ENCODE assay signal across 25 cellular contexts in genomic region chrX:12958461-12958860, GRCh38. TPM values are rescaled to one million over a fixed set of nuclear protein-coding genes. Genes with fewer than 3 reads are reported as not detected.
DNase-seq lines count a peak whose midpoint lies in the region; ATAC-seq, FAIRE-seq and TF ChIP-seq lines count a peak whose summit lies in the region.
"Had no signal": no experiment of that assay in that cellular context is flagged by ENCODE, and none has a peak within 500 bp of the region (broad histone marks: within the 10 kb centered on the region; RNA-seq: fewer than 3 reads in every experiment).

No MANE protein-coding gene starts in this region.

- TF ChIP-seq CTCF in A549 (IDR thresholded peaks at IDR 0.05) (no peak), DND-41 (IDR thresholded peaks at IDR 0.05; ENCODE audit: borderline replicate concordance, extremely low read depth, low read length, poor library complexity, severe bottlenecking) (no peak), colonic mucosa (IDR thresholded peaks at IDR 0.05) (no peak)

- peaks cover 27% of the 10 kb centered on the region for H3K79me2 ChIP-seq in DND-41 (ENCODE audit: insufficient read depth, low read length)

- H3K4me3 Mint-ChIP-seq in T-helper 2 cell treated with Interferon-gamma antibody and Interleukin-4, amounts not matched to agents 5 μg/mL and 100 μg/mL, for 36 hours: peak overlapping the region; percentile 78
- H3K4me3 Mint-ChIP-seq: H9, nephron had no signal

- H2AFZ ChIP-seq in DND-41 (ENCODE audit: low read depth, low read length): no peak overlapping the region

- peaks cover 1% of the 10 kb centered on the region for H3K36me3 Mint-ChIP-seq in T-helper 2 cell treated with Interferon-gamma antibody and Interleukin-4, amounts not matched to agents 5 μg/mL and 100 μg/mL, for 36 hours (ENCODE audit: low read depth)
- H3K36me3 Mint-ChIP-seq: activated naive CD8-positive, alpha-beta T cell; CD14-positive monocyte had no signal

- H3K27ac Mint-ChIP-seq in T-helper 2 cell treated with Interferon-gamma antibody and Interleukin-4, amounts not matched to agents 5 μg/mL and 100 μg/mL, for 36 hours: peak overlapping the region; percentile 94
- H3K27ac Mint-ChIP-seq: H9 had no signal

- no peak for TF ChIP-seq RAD21 in A549 (conservative IDR thresholded peaks at IDR 0.05 in 1 of 2, IDR thresholded peaks at IDR 0.05 in 1 of 2)

- peaks cover 52% of the 10 kb centered on the region for H3K4me1 Mint-ChIP-seq in T-helper 2 cell treated with Interferon-gamma antibody and Interleukin-4, amounts not matched to agents 5 μg/mL and 100 μg/mL, for 36 hours (ENCODE audit: low read depth)

- H3K9ac ChIP-seq in DND-41 (ENCODE audit: low read depth, low read length): no peak overlapping the region
- H3K9ac ChIP-seq in colonic mucosa (ENCODE audit: low read depth in 2 of 2, low read length in 2 of 2): no peak overlapping the region

- H3K4me3 ChIP-seq in A549 (no peak overlapping the region), DND-41 (ENCODE audit: low read depth in 1 of 2, low read length in 2 of 2) (no peak overlapping the region), colonic mucosa (no peak overlapping the region)
- H3K4me3 ChIP-seq: body of pancreas, coronary artery, tibial artery had no signal

- no peaks in the 10 kb centered on the region for H4K20me1 ChIP-seq in DND-41 (ENCODE audit: insufficient read depth, low read length)

- H3K36me3 ChIP-seq in DND-41 (ENCODE audit: insufficient read depth, low read length): no peaks in the 10 kb centered on the region
- H3K36me3 ChIP-seq in colonic mucosa: no peaks in the 10 kb centered on the region
- H3K36me3 ChIP-seq: tibial artery had no signal

- CTCF ChIA-PET in A549 (lab: Yijun Ruan, JAX): interaction anchor here (2.5 to 4.9 kb wide), 2 partner anchors 12 to 16 kb away, joined by 5 to 26 read pairs; partner anchors contain the start of gene TMSB4X

- H3K9me3 Mint-ChIP-seq in T-helper 2 cell treated with Interferon-gamma antibody and Interleukin-4, amounts not matched to agents 5 μg/mL and 100 μg/mL, for 36 hours: no peaks in the 10 kb centered on the region

- H3K9me3 ChIP-seq in A549 (no peaks in the 10 kb centered on the region), DND-41 (ENCODE audit: insufficient read depth, low read length, severe bottlenecking) (no peaks in the 10 kb centered on the region), colonic mucosa (no peaks in the 10 kb centered on the region)
- H3K9me3 ChIP-seq: body of pancreas, tibial artery had no signal

- DNase-seq in A549 (ENCODE audit: low read depth in 1 of 2, low spot score in 1 of 2) (no peak), DND-41 (no peak), colonic mucosa (no peak), NCI-H748 treated with DMSO at 0.1 percent for 48 hours (lab: John Stamatoyannopoulos, UW) (no peak), OCI-M2 (lab: John Stamatoyannopoulos, UW; ENCODE audit: unreplicated experiment) (no peak), NCI-H510A (lab: John Stamatoyannopoulos, UW) (no peak)
- DNase-seq in T-helper 2 cell treated with Interferon-gamma antibody and Interleukin-4, amounts not matched to agents 5 μg/mL and 100 μg/mL, for 36 hours (ENCODE audit: low spot score): no peak
- DNase-seq: ACHN; activated CD4-positive, alpha-beta T cell treated with anti-CD3 and anti-CD28 coated beads for 36 hours; activated T-cell treated with anti-CD3 and anti-CD28 coated beads for 4 hours; body of pancreas; glutamatergic neuron; H9; mesendoderm; NCI-H524; tibial artery had no signal

- no peak overlapping the region for H3K4me2 ChIP-seq in A549
- peak overlapping the region; percentile 62; the same call in 1 of the 2 replicates for H3K4me2 ChIP-seq in DND-41 (ENCODE audit: insufficient read depth, low read length)

- POLR2A ChIA-PET in A549 (lab: Yijun Ruan, JAX): no interaction called here

- 92% methylated on average over 4 of the region's 4 CpGs for WGBS in A549 (ENCODE audit: missing lambda C conversion rate)

- intact Hi-C loops in colonic mucosa (cut with DNase I): no loop called here

- no peak for TF ChIP-seq POLR2A in A549 (IDR thresholded peaks at IDR 0.05; ENCODE audit: low read length)

- ATAC-seq in A549: no peak
- no peak for ATAC-seq in DND-41 (ENCODE audit: insufficient read depth, low read depth)
- ATAC-seq in GM18498 (IDR thresholded peaks at IDR 0.05; ENCODE audit: unreplicated experiment): no peak
- ATAC-seq: activated CD4-positive, alpha-beta T cell treated with anti-CD3 and anti-CD28 coated beads for 36 hours; body of pancreas had no signal

- no peaks in the 10 kb centered on the region for H3K27me3 Mint-ChIP-seq in T-helper 2 cell treated with Interferon-gamma antibody and Interleukin-4, amounts not matched to agents 5 μg/mL and 100 μg/mL, for 36 hours (ENCODE audit: low read depth)
- H3K27me3 Mint-ChIP-seq: activated CD4-positive, alpha-beta T cell treated with anti-CD3 and anti-CD28 coated beads for 36 hours; activated naive CD8-positive, alpha-beta T cell had no signal

- peak; percentile 32 for FAIRE-seq in A549 (lab: Jason Lieb, UNC)
- FAIRE-seq: endometrium, TTC549 had no signal

- H3K27me3 ChIP-seq in DND-41 (ENCODE audit: insufficient read depth, low read length, poor library complexity) (no peaks in the 10 kb centered on the region), colonic mucosa (no peaks in the 10 kb centered on the region)
- H3K27me3 ChIP-seq: body of pancreas, tibial artery had no signal

- H3K4me1 ChIP-seq in A549: peaks cover 17% of the 10 kb centered on the region
- peaks cover 54% of the 10 kb centered on the region for H3K4me1 ChIP-seq in DND-41 (ENCODE audit: insufficient read depth, low read length)
- no peaks in the 10 kb centered on the region for H3K4me1 ChIP-seq in colonic mucosa

- H3K27ac ChIP-seq in A549 (no peak overlapping the region), DND-41 (ENCODE audit: low read length) (peak overlapping the region; percentile 100), colonic mucosa (peak overlapping the region; percentile 64)
- H3K27ac ChIP-seq: body of pancreas, tibial artery had no signal

- no peak for TF ChIP-seq EP300 in A549 (IDR thresholded peaks at IDR 0.05)

TF ChIP-seq in A549, 52 proteins besides CTCF, POLR2A, EP300 and RAD21:
- TF ChIP-seq MAFK (IDR thresholded peaks at IDR 0.05; ENCODE audit: partially characterized antibody) (no peak), FOSL2 (IDR thresholded peaks at IDR 0.05) (no peak), FOSL2 (CRISPR knock-in tag; IDR thresholded peaks at IDR 0.05) (no peak), NPAS2 (CRISPR knock-in tag; IDR thresholded peaks at IDR 0.05; ENCODE audit: borderline replicate concordance) (no peak), HOXA7 (CRISPR knock-in tag; IDR thresholded peaks at IDR 0.05) (no peak), RFX5 (IDR thresholded peaks at IDR 0.05) (no peak), TFCP2L1 (CRISPR knock-in tag; IDR thresholded peaks at IDR 0.05) (no peak), HMGXB4 (CRISPR knock-in tag; IDR thresholded peaks at IDR 0.05; ENCODE audit: borderline replicate concordance) (no peak), SREBF2 (IDR thresholded peaks at IDR 0.05) (no peak), ZFP36 (IDR thresholded peaks at IDR 0.05; ENCODE audit: borderline replicate concordance, partially characterized antibody) (no peak), EHMT2 (IDR thresholded peaks at IDR 0.05; ENCODE audit: low read depth) (no peak), CHD4 (IDR thresholded peaks at IDR 0.05; ENCODE audit: borderline replicate concordance) (no peak), TP53 (CRISPR knock-in tag; IDR thresholded peaks at IDR 0.05) (no peak)
- TF ChIP-seq, protein P1, sequence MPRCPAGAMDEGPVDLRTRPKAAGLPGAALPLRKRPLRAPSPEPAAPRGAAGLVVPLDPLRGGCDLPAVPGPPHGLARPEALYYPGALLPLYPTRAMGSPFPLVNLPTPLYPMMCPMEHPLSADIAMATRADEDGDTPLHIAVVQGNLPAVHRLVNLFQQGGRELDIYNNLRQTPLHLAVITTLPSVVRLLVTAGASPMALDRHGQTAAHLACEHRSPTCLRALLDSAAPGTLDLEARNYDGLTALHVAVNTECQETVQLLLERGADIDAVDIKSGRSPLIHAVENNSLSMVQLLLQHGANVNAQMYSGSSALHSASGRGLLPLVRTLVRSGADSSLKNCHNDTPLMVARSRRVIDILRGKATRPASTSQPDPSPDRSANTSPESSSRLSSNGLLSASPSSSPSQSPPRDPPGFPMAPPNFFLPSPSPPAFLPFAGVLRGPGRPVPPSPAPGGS (IDR thresholded peaks at IDR 0.05): no peak

RNA-seq across cellular contexts. Expression of gene TMSB4X, which starts 16.4 kb away (rescaled TPM):
- polyA plus RNA-seq in A549 (2011; rRNA removed): 3,130 and 3,742 TPM in 2 replicates
- 3,096 and 3,118 TPM in 2 replicates for polyA plus RNA-seq in A549 (2012; cell fraction: cytosol; rRNA removed)
- polyA plus RNA-seq in A549 (2012; cell fraction: nucleus; rRNA removed): 460 and 1,554 TPM in 2 replicates
- 6,622 to 7,955 TPM (median 7,447 TPM) in 3 replicates for polyA plus RNA-seq in A549 (2017; fragmentation: RNase III; extraction: RNeasy Plus Mini Kit Qiagen cat#74134 plus additional on column Dnase treatment)
- polyA minus RNA-seq in A549 (2011; rRNA and poly(A)+ RNA removed): 852 and 1,226 TPM in 2 replicates
- total RNA-seq in colonic mucosa: 1,000 to 10,000 TPM; 3,844 to 4,288 TPM

RNA-seq across cellular contexts. Expression of gene TLR8, which starts 52.0 kb away (rescaled TPM):
- polyA plus RNA-seq in A549 (2011; rRNA removed) (not detected in 2 replicates), A549 (2017; fragmentation: RNase III; extraction: RNeasy Plus Mini Kit Qiagen cat#74134 plus additional on column Dnase treatment) (not detected in 3 replicates)
- not detected in 2 replicates for polyA plus RNA-seq in A549 (2012; cell fraction: cytosol; rRNA removed)
- not detected in 2 replicates for polyA plus RNA-seq in A549 (2012; cell fraction: nucleus; rRNA removed)
- polyA minus RNA-seq in A549 (2011; rRNA and poly(A)+ RNA removed): not detected in 2 replicates
- total RNA-seq in colonic mucosa: 1 to 10 TPM in 1 of 2 donors, under 1 TPM in 1; 0.35 to 1.6 TPM
- total RNA-seq: activated CD4-positive, alpha-beta T cell treated with anti-CD3 and anti-CD28 coated beads for 36 hours; H9; HT1080; LHCN-M2 had no signal

Comparison
In these comparisons a context has a peak if more than half of its experiments do, and no peak if none do; other contexts are left out.
1. H3K27ac ChIP-seq: peak in DND-41 (single experiment) and colonic mucosa (single experiment); none in A549 (0 of 2).